1 cellular context compared by ENCODE assay signal in genomic region chr7:131098527-131098926, GRCh38.
TF ChIP-seq lines count a peak whose summit lies in the region.

No MANE protein-coding gene starts in this region.

TF ChIP-seq in GM12891, 5 proteins besides CTCF, POLR2A, EP300 and RAD21:
- TF ChIP-seq POLR2AphosphoS5 (IDR thresholded peaks at IDR 0.05; ENCODE audit: low read depth, low read length): peak; percentile 17; the same call in 1 of the 2 replicates
- no peak for TF ChIP-seq POU2F2 (IDR thresholded peaks at IDR 0.05; ENCODE audit: low read depth, low read length)
